In genomic region chr16:63324306-63324705, GRCh38 we compare ENCODE assay signal across 14 cellular contexts.
A peak's percentile ranks its signal among the peaks of the same experiment; 100 is the strongest.
DNase-seq lines count a peak whose midpoint lies in the region; ATAC-seq and TF ChIP-seq lines count a peak whose summit lies in the region.
"Had no signal": no experiment of that assay in that cellular context is flagged by ENCODE, and none has a peak within 500 bp of the region (broad histone marks: within the 10 kb centered on the region; RNA-seq: fewer than 3 reads in every experiment).

No MANE protein-coding gene starts in this region.

- peak; percentile 66 for DNase-seq in A673 (ENCODE audit: low spot score)
- no peak for DNase-seq in H9
- no peak for DNase-seq in smooth muscle cell (lab: John Stamatoyannopoulos, UW; ENCODE audit: unreplicated experiment)
- no peak for DNase-seq in 8988T
- DNase-seq in NCI-H2227 treated with DMSO at 0.1 percent for 48 hours (lab: John Stamatoyannopoulos, UW): no peak
- DNase-seq: AML-193; CD4-positive, CD25-positive, alpha-beta regulatory T cell; DMS 273 treated with DMSO at 0.1 percent for 48 hours; GM23248 had no signal

- H3K56ac ChIP-seq in H9 (ENCODE audit: insufficient read length, low read depth, low read length): no peak overlapping the region

- H4K5ac ChIP-seq in H9 (ENCODE audit: insufficient read length, low read depth, low read length): no peak overlapping the region

- H3K27me3 Mint-ChIP-seq in H9 (ENCODE audit: low read depth): no peaks in the 10 kb centered on the region
- H3K27me3 Mint-ChIP-seq: CD4-positive, CD25-positive, alpha-beta regulatory T cell had no signal

- H3K9ac ChIP-seq in H9 (ENCODE audit: extremely low read depth, insufficient read length, low read length) (no peak overlapping the region), smooth muscle cell (ENCODE audit: low read depth) (no peak overlapping the region)
- H3K9ac ChIP-seq: BLaER1, GM23248 had no signal

- H3K4me1 ChIP-seq in A673 (ENCODE audit: insufficient read depth, low read length, poor library complexity, severe bottlenecking) (peaks cover 24% of the 10 kb centered on the region), H9 (ENCODE audit: insufficient read depth, low read length) (no peaks in the 10 kb centered on the region), smooth muscle cell (ENCODE audit: low read depth) (peaks cover 13% of the 10 kb centered on the region)
- H3K4me1 ChIP-seq: BLaER1 had no signal

- H3K9me3 ChIP-seq in A673 (ENCODE audit: low read depth, low read length, poor library complexity, severe bottlenecking) (no peaks in the 10 kb centered on the region), H9 (ENCODE audit: control insufficient read depth, low read depth, low read length) (no peaks in the 10 kb centered on the region), smooth muscle cell (replicated peaks; ENCODE audit: low read depth) (no peaks in the 10 kb centered on the region)
- H3K9me3 ChIP-seq: BLaER1, HAP-1 had no signal

- H2BK5ac ChIP-seq in H9 (ENCODE audit: insufficient read length, low read length): no peak overlapping the region

- H3K36me3 Mint-ChIP-seq in H9 (ENCODE audit: insufficient read depth in 1 of 3, low read depth in 3 of 3): peaks cover 2 to 12% (median 7%) of the 10 kb centered on the region in 3 experiments; a peak in 4 of 7 replicates
- H3K36me3 Mint-ChIP-seq: CD4-positive, CD25-positive, alpha-beta regulatory T cell had no signal

- no peaks in the 10 kb centered on the region for H3K27me3 ChIP-seq in A673 (replicated peaks; ENCODE audit: insufficient read depth, low read depth, low read length, poor library complexity)
- H3K27me3 ChIP-seq in H9 (ENCODE audit: insufficient read depth, low read length): no peaks in the 10 kb centered on the region
- no peaks in the 10 kb centered on the region for H3K27me3 ChIP-seq in smooth muscle cell (ENCODE audit: low read depth)
- H3K27me3 ChIP-seq: BLaER1 had no signal

- no CpG with 5 or more reads among the region's 3 CpGs for WGBS in H9 (ENCODE audit: extremely low coverage, insufficient read length, low lambda C conversion rate)
- WGBS in smooth muscle cell (ENCODE audit: low lambda C conversion rate): 74% methylated on average over 3 of the region's 3 CpGs

- CTCF ChIA-PET in A673 (lab: Charles Lee): no interaction called here

- no peaks in the 10 kb centered on the region for H3K79me2 ChIP-seq in H9 (ENCODE audit: insufficient read depth, low read length)
- no peaks in the 10 kb centered on the region for H3K79me2 ChIP-seq in smooth muscle cell (ENCODE audit: low read depth)

- ATAC-seq in SK-N-SH treated with all-trans-retinoic acid at 6 μM for 48 hours (peak; percentile 42; the same call in 2 of the 3 replicates), GM18861 (IDR thresholded peaks at IDR 0.05; ENCODE audit: unreplicated experiment) (no peak)
- ATAC-seq: HepG2 had no signal

- H2BK20ac ChIP-seq in H9 (ENCODE audit: low read depth, low read length, poor library complexity, severe bottlenecking): no peak overlapping the region

- no peaks in the 10 kb centered on the region for H3K23me2 ChIP-seq in H9 (ENCODE audit: insufficient read length, low read depth, low read length, poor library complexity, severe bottlenecking)

- no peak overlapping the region for H3K4ac ChIP-seq in H9 (ENCODE audit: low read depth, low read length)

- H2AK5ac ChIP-seq in H9 (ENCODE audit: insufficient read length, low read length): no peak overlapping the region

- H2BK15ac ChIP-seq in H9 (ENCODE audit: low read depth, low read length): no peak overlapping the region

- H3K4me1 Mint-ChIP-seq in H9: peaks cover 17 to 18% of the 10 kb centered on the region in 2 experiments
- H3K4me1 Mint-ChIP-seq: CD4-positive, CD25-positive, alpha-beta regulatory T cell had no signal

- peak overlapping the region; percentile 35 to 71 (median 44); a peak in 2 of 7 replicates for H3K27ac Mint-ChIP-seq in H9
- H3K27ac Mint-ChIP-seq: CD4-positive, CD25-positive, alpha-beta regulatory T cell had no signal

- H3K23ac ChIP-seq in H9 (ENCODE audit: insufficient read length, low read depth, low read length): no peak overlapping the region

- no peaks in the 10 kb centered on the region for H3F3A ChIP-seq in smooth muscle cell (ENCODE audit: low read depth)

- no peaks in the 10 kb centered on the region for H3K36me3 ChIP-seq in A673 (ENCODE audit: insufficient read depth, low read length, poor library complexity, severe bottlenecking)
- H3K36me3 ChIP-seq in smooth muscle cell (ENCODE audit: low read depth): no peaks in the 10 kb centered on the region
- H3K36me3 ChIP-seq: BLaER1, HAP-1 had no signal

- H3K4me3 ChIP-seq in A673 (ENCODE audit: low read depth, low read length, poor library complexity, severe bottlenecking) (no peak overlapping the region), smooth muscle cell (no peak overlapping the region)
- H3K4me3 ChIP-seq: BLaER1, GM23248, HAP-1 had no signal

- no peaks in the 10 kb centered on the region for H3K79me1 ChIP-seq in H9 (ENCODE audit: insufficient read depth, low read depth, low read length, poor library complexity, severe bottlenecking)

- TF ChIP-seq CTCF in A673 (conservative IDR thresholded peaks at IDR 0.05; ENCODE audit: low read depth, low read length) (no peak), H9 (conservative IDR thresholded peaks at IDR 0.05) (no peak), smooth muscle cell (IDR thresholded peaks at IDR 0.05; ENCODE audit: borderline replicate concordance, insufficient read depth, poor library complexity, severe bottlenecking) (no peak)

- POLR2A ChIA-PET in A673 (lab: Charles Lee; ENCODE audit: low non-redundant PET): no interaction called here

- H3T11ph ChIP-seq in H9 (ENCODE audit: low read length): no peak overlapping the region

- H4K91ac ChIP-seq in H9 (ENCODE audit: insufficient read length, low read depth, low read length): no peak overlapping the region

- no peak overlapping the region for H3K14ac ChIP-seq in H9 (ENCODE audit: insufficient read depth, low read length)

- peaks cover 0 to 4% of the 10 kb centered on the region in 2 experiments; a peak in 1 of 5 replicates for H3K9me3 Mint-ChIP-seq in H9

- no peak overlapping the region for H3K18ac ChIP-seq in H9 (ENCODE audit: insufficient read length, low read depth, low read length)

- no peak overlapping the region for H3K4me3 Mint-ChIP-seq in H9
- H3K4me3 Mint-ChIP-seq: CD4-positive, CD25-positive, alpha-beta regulatory T cell had no signal

- no peak overlapping the region for H3K4me2 ChIP-seq in H9 (ENCODE audit: insufficient read depth, insufficient read length, low read length)
- H3K4me2 ChIP-seq in smooth muscle cell: peak overlapping the region; percentile 37
- H3K4me2 ChIP-seq: BLaER1 had no signal

- intact Hi-C loops in A673 (cut with micrococcal nuclease; ENCODE audit: unreplicated experiment): no loop called here

- H3K27ac ChIP-seq in A673 (ENCODE audit: low read depth, low read length, poor library complexity, severe bottlenecking) (peak overlapping the region; percentile 53), H9 (ENCODE audit: insufficient read length, low read depth, low read length) (no peak overlapping the region), smooth muscle cell (ENCODE audit: low read depth) (no peak overlapping the region)
- H3K27ac ChIP-seq: BLaER1, GM23248 had no signal

- no peak overlapping the region for H2BK120ac ChIP-seq in H9 (ENCODE audit: low read depth, low read length, poor library complexity, severe bottlenecking)

- BruUV-seq in A673 (replicated peaks; lab: Mats Ljungman, UMichigan): no TSS peak

- H4K8ac ChIP-seq in H9 (replicated peaks; ENCODE audit: insufficient read length, low read depth, low read length): no peak overlapping the region

- H4K20me1 ChIP-seq in H9 (ENCODE audit: control insufficient read depth, insufficient read depth, insufficient read length): no peaks in the 10 kb centered on the region
- H4K20me1 ChIP-seq in smooth muscle cell (ENCODE audit: low read depth): no peaks in the 10 kb centered on the region
- H4K20me1 ChIP-seq: BLaER1 had no signal

- H2BK12ac ChIP-seq in H9 (ENCODE audit: insufficient read length, low read depth, low read length): no peak overlapping the region

- no peak overlapping the region for H2AFZ ChIP-seq in H9 (ENCODE audit: low read length)
- no peak overlapping the region for H2AFZ ChIP-seq in smooth muscle cell (ENCODE audit: low read depth)
- H2AFZ ChIP-seq: GM23248 had no signal

TF ChIP-seq in SK-N-SH treated with all-trans-retinoic acid at 6 μM for 48 hours, 23 proteins besides CTCF, POLR2A, EP300 and RAD21 (continues in another document):
- TF ChIP-seq SNAI2 (CRISPR knock-in tag; IDR thresholded peaks at IDR 0.05) (no peak), TSHZ2 (CRISPR knock-in tag; IDR thresholded peaks at IDR 0.05) (no peak), ISL1 (CRISPR knock-in tag; IDR thresholded peaks at IDR 0.05) (no peak), BACH2 (CRISPR knock-in tag; IDR thresholded peaks at IDR 0.05; ENCODE audit: borderline replicate concordance) (no peak), TCF4 (CRISPR knock-in tag; IDR thresholded peaks at IDR 0.05; ENCODE audit: borderline replicate concordance) (no peak), ZFP30 (CRISPR knock-in tag; IDR thresholded peaks at IDR 0.05) (no peak), TOX (CRISPR knock-in tag; IDR thresholded peaks at IDR 0.05; ENCODE audit: borderline replicate concordance) (no peak), OSR1 (CRISPR knock-in tag; IDR thresholded peaks at IDR 0.05) (no peak), ZNF8 (CRISPR knock-in tag; IDR thresholded peaks at IDR 0.05) (no peak), GLIS3 (CRISPR knock-in tag; IDR thresholded peaks at IDR 0.05) (no peak)
